In the genomic region with DNA sequence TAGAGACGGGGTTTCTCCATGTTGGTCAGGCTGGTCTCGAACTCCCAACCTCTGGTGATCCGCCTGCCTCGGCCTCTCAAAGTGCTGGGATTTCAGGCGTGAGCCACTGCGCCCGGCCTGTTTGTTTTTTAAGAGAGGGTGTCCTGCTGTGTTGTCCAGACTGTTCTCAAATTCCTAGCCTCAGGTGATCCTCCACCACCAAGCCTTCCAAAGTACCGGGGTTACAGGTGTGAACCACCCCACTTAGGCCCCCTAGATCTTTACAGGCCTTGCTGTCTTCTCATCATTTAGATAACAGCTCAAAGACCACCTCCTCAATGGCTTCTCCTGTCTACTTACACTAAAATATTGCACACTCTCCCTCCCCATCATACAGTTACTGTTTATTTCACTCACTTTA, we compare ENCODE assay signal across 1 cellular context.
TF ChIP-seq lines count a peak whose summit lies in the region.

No MANE protein-coding gene starts in this region.

TF ChIP-seq in H1, 55 proteins besides CTCF, POLR2A, EP300 and RAD21:
- TF ChIP-seq SP1 (IDR thresholded peaks at IDR 0.05; ENCODE audit: low read depth, low read length) (no peak), CBX5 (IDR thresholded peaks at IDR 0.05; ENCODE audit: low read depth, low read length) (no peak), CBX8 (IDR thresholded peaks at IDR 0.05; ENCODE audit: borderline replicate concordance, low read depth, low read length) (no peak), MAFK (IDR thresholded peaks at IDR 0.05; ENCODE audit: low read depth, low read length) (no peak), CTBP2 (IDR thresholded peaks at IDR 0.05; ENCODE audit: borderline replicate concordance, insufficient read depth, insufficient read length, low read length) (no peak), SP4 (IDR thresholded peaks at IDR 0.05; ENCODE audit: low read length) (no peak), SRF (IDR thresholded peaks at IDR 0.05; ENCODE audit: low read depth, low read length) (no peak), GABPA (IDR thresholded peaks at IDR 0.05; ENCODE audit: borderline replicate concordance, insufficient read depth, low read length) (no peak), RBBP5 (IDR thresholded peaks at IDR 0.05; ENCODE audit: borderline replicate concordance, low read depth, low read length) (no peak), HDAC6 (IDR thresholded peaks at IDR 0.05; ENCODE audit: low read depth, low read length) (no peak), JUN (IDR thresholded peaks at IDR 0.05; ENCODE audit: low read depth, low read length) (no peak), CHD1 (IDR thresholded peaks at IDR 0.05; ENCODE audit: low read depth, low read length) (no peak), CHD7 (IDR thresholded peaks at IDR 0.05; ENCODE audit: insufficient replicate concordance, low read length) (no peak), YY1 (IDR thresholded peaks at IDR 0.05; ENCODE audit: low read depth, low read length) (no peak)
- TF ChIP-seq, protein P1, sequence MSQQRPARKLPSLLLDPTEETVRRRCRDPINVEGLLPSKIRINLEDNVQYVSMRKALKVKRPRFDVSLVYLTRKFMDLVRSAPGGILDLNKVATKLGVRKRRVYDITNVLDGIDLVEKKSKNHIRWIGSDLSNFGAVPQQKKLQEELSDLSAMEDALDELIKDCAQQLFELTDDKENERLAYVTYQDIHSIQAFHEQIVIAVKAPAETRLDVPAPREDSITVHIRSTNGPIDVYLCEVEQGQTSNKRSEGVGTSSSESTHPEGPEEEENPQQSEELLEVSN (IDR thresholded peaks at IDR 0.05) = no peak
